In genomic region chr2:24845691-24846090, GRCh38 we compare ENCODE assay signal across 27 cellular contexts. TPM values are rescaled to one million over a fixed set of nuclear protein-coding genes. Genes with fewer than 3 reads are reported as not detected.
DNase-seq lines count a peak whose midpoint lies in the region; ATAC-seq, FAIRE-seq and TF ChIP-seq lines count a peak whose summit lies in the region.
"Had no signal": no experiment of that assay in that cellular context is flagged by ENCODE, and none has a peak within 500 bp of the region (broad histone marks: within the 10 kb centered on the region; RNA-seq: fewer than 3 reads in every experiment).

No MANE protein-coding gene starts in this region.

- WGBS in spleen, 5 donors: 94 to 99% (median 96%) methylated on average over 5 of the region's 5 CpGs

- peaks cover 0 to 3% (median 1%) of the 10 kb centered on the region in 4 donors for H3K4me1 Mint-ChIP-seq in CD4-positive, CD25-positive, alpha-beta regulatory T cell
- peaks cover 2% of the 10 kb centered on the region for H3K4me1 Mint-ChIP-seq in chondrocyte (ENCODE audit: low read depth)
- H3K4me1 Mint-ChIP-seq: CD14-positive monocyte; CD8-positive, alpha-beta memory T cell had no signal

- H3K4me3 ChIP-seq in CD4-positive, CD25-positive, alpha-beta regulatory T cell (ENCODE audit: low read depth, low read length): no peak overlapping the region
- H3K4me3 ChIP-seq in kidney (ENCODE audit: low read length in 2 of 2) (no peak overlapping the region), spleen (no peak overlapping the region)
- no peak overlapping the region for H3K4me3 ChIP-seq in effector memory CD4-positive, alpha-beta T cell (ENCODE audit: insufficient read depth, low read depth, low read length, poor library complexity, severe bottlenecking)
- H3K4me3 ChIP-seq: BLaER1 had no signal

- in situ Hi-C loops in G401 (cut with HindIII; ENCODE audit: low sequenced_read_pairs): no loop called here

- TF ChIP-seq CTCF in chondrocyte (IDR thresholded peaks at IDR 0.05): no peak
- no peak for TF ChIP-seq CTCF in kidney (IDR thresholded peaks at IDR 0.05; ENCODE audit: borderline replicate concordance, extremely low read depth, insufficient read depth)
- no peak for TF ChIP-seq CTCF in spleen (IDR thresholded peaks at IDR 0.05 in 8 of 11, conservative IDR thresholded peaks at IDR 0.05 in 3 of 11)

- no peak overlapping the region for H3K27ac ChIP-seq in CD4-positive, CD25-positive, alpha-beta regulatory T cell (ENCODE audit: insufficient read depth, low read length, poor library complexity, severe bottlenecking)
- H3K27ac ChIP-seq in kidney (ENCODE audit: low read depth in 2 of 2, low read length in 2 of 2) (no peak overlapping the region), spleen (no peak overlapping the region)
- H3K27ac ChIP-seq in effector memory CD4-positive, alpha-beta T cell (ENCODE audit: insufficient read depth, low read length, poor library complexity, severe bottlenecking): no peak overlapping the region
- H3K27ac ChIP-seq: BLaER1 had no signal

- H3K9me3 Mint-ChIP-seq in CD4-positive, CD25-positive, alpha-beta regulatory T cell: peaks cover 0 to 3% (median 0%) of the 10 kb centered on the region in 7 donors
- H3K9me3 Mint-ChIP-seq in chondrocyte (ENCODE audit: low read depth): no peaks in the 10 kb centered on the region
- H3K9me3 Mint-ChIP-seq: CD4-positive, alpha-beta T cell had no signal

- peak overlapping the region in 2 of 3 donors; percentile 50 to 59 for H3K27ac Mint-ChIP-seq in CD4-positive, CD25-positive, alpha-beta regulatory T cell
- no peak overlapping the region for H3K27ac Mint-ChIP-seq in chondrocyte (ENCODE audit: unreplicated experiment)
- H3K27ac Mint-ChIP-seq: CD4-positive, alpha-beta T cell had no signal

- H3K27me3 ChIP-seq in CD4-positive, CD25-positive, alpha-beta regulatory T cell (ENCODE audit: control insufficient read depth, insufficient read depth, low read length): no peaks in the 10 kb centered on the region
- H3K27me3 ChIP-seq in spleen (replicated peaks in 1 of 7): no peaks in the 10 kb centered on the region
- H3K27me3 ChIP-seq in effector memory CD4-positive, alpha-beta T cell (replicated peaks; ENCODE audit: control insufficient read depth, insufficient read depth, low read length, poor library complexity, severe bottlenecking): no peaks in the 10 kb centered on the region
- H3K27me3 ChIP-seq: BE2C, BLaER1 had no signal

- H3K4me3 Mint-ChIP-seq in CD4-positive, CD25-positive, alpha-beta regulatory T cell: no peak overlapping the region
- H3K4me3 Mint-ChIP-seq in chondrocyte (ENCODE audit: unreplicated experiment): no peak overlapping the region
- H3K4me3 Mint-ChIP-seq: CD14-positive monocyte; CD4-positive, alpha-beta T cell had no signal

- FAIRE-seq in kidney (lab: Jason Lieb, UNC): no peak
- FAIRE-seq: A204.1, G401.6, GM12891, GM19239 had no signal

- H3K36me3 ChIP-seq in CD4-positive, CD25-positive, alpha-beta regulatory T cell (ENCODE audit: control insufficient read depth, insufficient read depth, low read length): no peaks in the 10 kb centered on the region
- no peaks in the 10 kb centered on the region for H3K36me3 ChIP-seq in kidney (ENCODE audit: control insufficient read depth in 1 of 2, insufficient read depth in 2 of 2, low read length in 2 of 2)
- H3K36me3 ChIP-seq in spleen: peaks cover 0 to 32% (median 18%) of the 10 kb centered on the region in 6 donors
- no peaks in the 10 kb centered on the region for H3K36me3 ChIP-seq in effector memory CD4-positive, alpha-beta T cell (ENCODE audit: control insufficient read depth, insufficient read depth, low read length)
- H3K36me3 ChIP-seq: BE2C had no signal

- no peaks in the 10 kb centered on the region for H3K4me1 ChIP-seq in CD4-positive, CD25-positive, alpha-beta regulatory T cell (ENCODE audit: control insufficient read depth, insufficient read depth, low read length, poor library complexity, severe bottlenecking)
- H3K4me1 ChIP-seq in kidney (ENCODE audit: control insufficient read depth in 1 of 2, insufficient read depth in 1 of 2, low read depth in 1 of 2, low read length in 2 of 2): peaks cover 0 to 4% of the 10 kb centered on the region in 2 donors
- H3K4me1 ChIP-seq in spleen: peaks cover 0 to 6% (median 0%) of the 10 kb centered on the region in 6 donors
- no peaks in the 10 kb centered on the region for H3K4me1 ChIP-seq in effector memory CD4-positive, alpha-beta T cell (ENCODE audit: control insufficient read depth, insufficient read depth, low read length, poor library complexity, severe bottlenecking)
- H3K4me1 ChIP-seq: BE2C, BLaER1 had no signal

- no peak overlapping the region for H3K9ac ChIP-seq in kidney (ENCODE audit: low read length in 2 of 2)
- H3K9ac ChIP-seq: BLaER1 had no signal

- ATAC-seq in CD4-positive, CD25-positive, alpha-beta regulatory T cell (ENCODE audit: low read depth in 2 of 2): no peak

- DNase-seq in CD4-positive, CD25-positive, alpha-beta regulatory T cell: no peak
- DNase-seq in chondrocyte (ENCODE audit: low spot score) (peak; percentile 68), kidney (peak; percentile 52), spleen (peak; percentile 47), G401 (ENCODE audit: low spot score) (no peak)
- no peak for DNase-seq in stimulated activated CD4-positive, alpha-beta T cell treated with anti-CD3 and anti-CD28 coated beads, Interleukin-4, amount 100 ng/mL, for 1 hour
- no peak for DNase-seq in effector memory CD4-positive, alpha-beta T cell
- DNase-seq: 8988T; ACHN; BE2C; C1 segment of cervical spinal cord; CD4-positive, alpha-beta T cell; CD8-positive, alpha-beta memory T cell; COR-L47; DMS 273 treated with DMSO at 0.1 percent for 48 hours; DMS153; DMS53; DMS79; DND-41; EL; GF-D8 had no signal

- TF ChIP-seq POLR2A in spleen (IDR thresholded peaks at IDR 0.05): no peak

- peaks cover 7% of the 10 kb centered on the region for H3K36me3 Mint-ChIP-seq in CD4-positive, CD25-positive, alpha-beta regulatory T cell
- peaks cover 10% of the 10 kb centered on the region for H3K36me3 Mint-ChIP-seq in chondrocyte (ENCODE audit: low read depth)

- H3K27me3 Mint-ChIP-seq in CD4-positive, CD25-positive, alpha-beta regulatory T cell: no peaks in the 10 kb centered on the region
- H3K27me3 Mint-ChIP-seq in chondrocyte (ENCODE audit: low read depth): no peaks in the 10 kb centered on the region
- H3K27me3 Mint-ChIP-seq: CD4-positive, alpha-beta T cell; CD8-positive, alpha-beta memory T cell had no signal

- intact Hi-C loops in kidney (cut with DNase I) (no loop called here), spleen (cut with DNase I; ENCODE audit: low total_unique reads) (no loop called here)

- H3K9me3 ChIP-seq in CD4-positive, CD25-positive, alpha-beta regulatory T cell (ENCODE audit: control insufficient read depth in 2 of 2, low read length in 2 of 2): no peaks in the 10 kb centered on the region
- H3K9me3 ChIP-seq in kidney (ENCODE audit: control insufficient read depth in 1 of 2, low read length in 2 of 2) (no peaks in the 10 kb centered on the region), spleen (peaks cover 0 to 15% (median 7%) of the 10 kb centered on the region in 8 donors)
- H3K9me3 ChIP-seq in effector memory CD4-positive, alpha-beta T cell (ENCODE audit: control insufficient read depth, low read length): no peaks in the 10 kb centered on the region
- H3K9me3 ChIP-seq: BE2C had no signal

RNA-seq across cellular contexts. Expression of gene CENPO, which starts 52.5 kb away (rescaled TPM):
- 9.2 TPM for total RNA-seq in CD4-positive, CD25-positive, alpha-beta regulatory T cell
- polyA plus RNA-seq in CD4-positive, CD25-positive, alpha-beta regulatory T cell: 1 to 10 TPM; 1.2 to 6.4 (median 3.2) TPM
- total RNA-seq in chondrocyte: 10.6 to 17.8 TPM (median 10.9 TPM) in 3 replicates
- total RNA-seq in kidney: 5.7 TPM
- 1.5 TPM for polyA plus RNA-seq in kidney (ENCODE audit: insufficient read depth, low read depth, low replicate concordance)
- total RNA-seq in spleen: 10 to 100 TPM in 1 of 7 donors, 1 to 10 TPM in 6; 6.8 to 10.4 (median 8.7) TPM
- 1 to 10 TPM; 1.7 to 3.4 (median 2.6) TPM for polyA plus RNA-seq in spleen
- 25.7 and 29.5 TPM in 2 replicates for total RNA-seq in G401 (2014; rRNA removed; shearing (Covaris generic))

RNA-seq across cellular contexts. Expression of gene PTRHD1, which starts 52.5 kb away (rescaled TPM):
- total RNA-seq in CD4-positive, CD25-positive, alpha-beta regulatory T cell: 16.9 TPM
- 10 to 100 TPM; 50.5 to 83.0 (median 55.6) TPM for polyA plus RNA-seq in CD4-positive, CD25-positive, alpha-beta regulatory T cell
- total RNA-seq in chondrocyte: 31.0 to 32.5 TPM (median 32.0 TPM) in 3 replicates
- total RNA-seq in kidney: 21.7 TPM
- 56.4 TPM for polyA plus RNA-seq in kidney (ENCODE audit: insufficient read depth, low read depth, low replicate concordance)
- total RNA-seq in spleen: 10 to 100 TPM; 11.0 to 26.9 (median 20.5) TPM
- polyA plus RNA-seq in spleen: 10 to 100 TPM; 36.4 to 42.0 (median 36.5) TPM
- total RNA-seq in G401 (2014; rRNA removed; shearing (Covaris generic)): 53.8 and 74.2 TPM in 2 replicates

Comparison
In these comparisons a context has a peak if more than half of its experiments do, and no peak if none do; other contexts are left out.
1. DNase-seq: peak in chondrocyte (single experiment), kidney (single experiment) and spleen (single experiment); none in CD4-positive, CD25-positive, alpha-beta regulatory T cell (0 of 3), G401 (single experiment), stimulated activated CD4-positive, alpha-beta T cell treated with anti-CD3 and anti-CD28 coated beads, Interleukin-4, amount 100 ng/mL, for 1 hour (single experiment) and effector memory CD4-positive, alpha-beta T cell (0 of 3).